In the genomic region with DNA sequence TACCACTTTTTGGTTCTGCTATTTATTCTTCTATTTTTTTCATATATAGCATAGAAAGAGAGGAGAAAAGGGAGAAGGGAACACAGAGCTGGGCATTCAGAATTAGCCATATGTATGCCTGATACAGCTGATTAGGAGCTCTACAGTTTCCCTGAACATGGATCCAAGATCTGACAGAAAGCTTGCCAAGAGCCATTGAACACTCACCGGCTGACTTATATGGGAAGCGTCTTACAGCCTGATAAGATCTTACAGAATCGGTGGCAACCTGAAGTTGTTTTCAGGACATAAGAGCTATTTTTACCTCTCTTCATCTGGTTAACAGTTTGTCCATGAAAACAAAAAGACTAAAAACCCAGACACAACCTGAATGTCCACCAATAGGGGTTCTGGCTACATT, we compare ENCODE assay signal across 22 cellular contexts. TPM values are rescaled to one million over a fixed set of nuclear protein-coding genes. Genes with fewer than 3 reads are reported as not detected.
DNase-seq lines count a peak whose midpoint lies in the region; ATAC-seq and TF ChIP-seq lines count a peak whose summit lies in the region.
"Had no signal": no experiment of that assay in that cellular context is flagged by ENCODE, and none has a peak within 500 bp of the region (broad histone marks: within the 10 kb centered on the region; RNA-seq: fewer than 3 reads in every experiment).

No MANE protein-coding gene starts in this region.

- H3K27ac ChIP-seq in heart left ventricle: peak overlapping the region in 4 of 12 donors; percentile 12 to 52 (median 30)
- H3K27ac ChIP-seq in colonic mucosa: peak overlapping the region; percentile 18
- H3K27ac ChIP-seq: adrenal gland, suprapubic skin, vagina had no signal

- H3K27me3 ChIP-seq in heart left ventricle: no peaks in the 10 kb centered on the region
- H3K27me3 ChIP-seq in colonic mucosa: no peaks in the 10 kb centered on the region
- H3K27me3 ChIP-seq: adrenal gland, suprapubic skin, vagina had no signal

- intact Hi-C loops in heart left ventricle (cut with DNase I) (no loop called here), Right ventricle myocardium inferior (cut with DNase I) (loop anchor here (5.0 kb wide), 1 partner anchor 49 kb away; a partner anchor contains a TSS), colonic mucosa (cut with DNase I) (no loop called here)

- H3K36me3 ChIP-seq in heart left ventricle: no peaks in the 10 kb centered on the region
- H3K36me3 ChIP-seq in colonic mucosa: no peaks in the 10 kb centered on the region
- H3K36me3 ChIP-seq: adrenal gland, suprapubic skin, vagina had no signal

- WGBS in heart left ventricle, 4 donors: 10 to 20% (median 15%) methylated on average over 3 of the region's 3 CpGs

- no peak overlapping the region for H3K9ac ChIP-seq in colonic mucosa (ENCODE audit: low read depth in 2 of 2, low read length in 2 of 2)

- H3K4me3 ChIP-seq in heart left ventricle (no peak overlapping the region), LNCaP clone FGC (ENCODE audit: low read depth, low read length) (no peak overlapping the region), colonic mucosa (no peak overlapping the region)
- H3K4me3 ChIP-seq: adrenal gland, K562, suprapubic skin, vagina had no signal

- H3K9me3 ChIP-seq in heart left ventricle (no peaks in the 10 kb centered on the region), colonic mucosa (no peaks in the 10 kb centered on the region)
- H3K9me3 ChIP-seq: adrenal gland, suprapubic skin, vagina had no signal

- TF ChIP-seq CTCF in heart left ventricle (IDR thresholded peaks at IDR 0.05) (no peak), LNCaP clone FGC (IDR thresholded peaks at IDR 0.05; ENCODE audit: control insufficient read depth, extremely low read depth, insufficient read depth) (no peak), colonic mucosa (IDR thresholded peaks at IDR 0.05) (no peak)

- H3K4me1 ChIP-seq in heart left ventricle (peaks cover 0 to 29% (median 14%) of the 10 kb centered on the region in 12 donors), colonic mucosa (no peaks in the 10 kb centered on the region)
- H3K4me1 ChIP-seq: Caco-2, vagina had no signal

- ATAC-seq in heart left ventricle (peak in 3 of 4 donors; percentile 33 to 42 (median 36)), Right ventricle myocardium inferior (no peak), HG03196 (IDR thresholded peaks at IDR 0.05; ENCODE audit: unreplicated experiment) (no peak)
- ATAC-seq: K562; stimulated activated memory B cell treated with anti-CD40 and anti-IgM and Interleukin-4, amounts not matched to agents 10 μg/mL and 1 μg/mL and 100 μg/mL, for 72 hours had no signal

- no peak for DNase-seq in heart left ventricle
- no peak for DNase-seq in Right ventricle myocardium inferior (ENCODE audit: missing footprints)
- DNase-seq in LNCaP clone FGC (ENCODE audit: low read depth): peak; percentile 54
- no peak for DNase-seq in colonic mucosa
- peak; percentile 20 for DNase-seq in superior temporal gyrus (ENCODE audit: extremely low spot score)
- DNase-seq in stimulated activated CD4-positive, alpha-beta T cell treated with anti-CD3 and anti-CD28 coated beads, Interleukin-4, amount 100 ng/mL, for 4 hours: no peak
- no peak for DNase-seq in NCI-H1694 (lab: John Stamatoyannopoulos, UW)
- DNase-seq: activated CD4-positive, alpha-beta T cell treated with anti-CD3 and anti-CD28 coated beads for 4 hours; activated CD8-positive, alpha-beta memory T cell treated with anti-CD3 and anti-CD28 coated beads for 24 hours; activated naive CD4-positive, alpha-beta T cell; activated T-cell treated with anti-CD3 and anti-CD28 coated beads, Interleukin-2, amount 50 U/mL, for 24 hours; Caco-2; naive B cell; nucleus accumbens; stimulated activated CD4-positive, alpha-beta T cell treated with anti-CD3 and anti-CD28 coated beads, Interleukin-2, amount 100 ng/mL, for 48 hours; T-helper 2 cell had no signal

- TF ChIP-seq POLR2A in heart left ventricle (IDR thresholded peaks at IDR 0.05): no peak

RNA-seq across cellular contexts. Expression of a gene that starts 22.0 kb away (rescaled TPM):
- total RNA-seq in heart left ventricle (10 to 100 TPM in 2 of 9 donors, 1 to 10 TPM in 7; 5.1 to 13.6 (median 9.1) TPM), Right ventricle myocardium inferior (9.8 TPM), colonic mucosa (1 to 10 TPM; 3.4 to 3.9 TPM)
- 1 to 10 TPM; 4.3 to 5.0 TPM for polyA plus RNA-seq in heart left ventricle

RNA-seq across cellular contexts. Expression of a gene that starts 48.1 kb away (rescaled TPM):
- total RNA-seq in heart left ventricle (10 to 100 TPM in 1 of 9 donors, 1 to 10 TPM in 8; 4.3 to 13.8 (median 6.3) TPM), Right ventricle myocardium inferior (4.1 TPM), colonic mucosa (1 to 10 TPM; 1.7 to 1.8 TPM)
- 1 to 10 TPM; 1.7 to 1.8 TPM for polyA plus RNA-seq in heart left ventricle
- total RNA-seq: K562 had no signal
- polyA plus RNA-seq: K562 had no signal

Comparison
In these comparisons a context has a peak if more than half of its experiments do, and no peak if none do; other contexts are left out.
1. ATAC-seq: peak in heart left ventricle (3 of 4); none in Right ventricle myocardium inferior (single experiment) and HG03196 (single experiment).
2. DNase-seq: peak in LNCaP clone FGC (single experiment) and superior temporal gyrus (single experiment); none in heart left ventricle (0 of 5), Right ventricle myocardium inferior (single experiment), colonic mucosa (single experiment), stimulated activated CD4-positive, alpha-beta T cell treated with anti-CD3 and anti-CD28 coated beads, Interleukin-4, amount 100 ng/mL, for 4 hours (0 of 2) and NCI-H1694 (single experiment).